Comparison of ENCODE assay signal across 11 cellular contexts in genomic region chr2:221103930-221104329, GRCh38.
DNase-seq lines count a peak whose midpoint lies in the region; ATAC-seq and TF ChIP-seq lines count a peak whose summit lies in the region.
"Had no signal": no experiment of that assay in that cellular context is flagged by ENCODE, and none has a peak within 500 bp of the region (broad histone marks: within the 10 kb centered on the region; RNA-seq: fewer than 3 reads in every experiment).

No MANE protein-coding gene starts in this region.

- peak overlapping the region; percentile 60 for H3K27ac ChIP-seq in cardiac muscle cell
- H3K27ac ChIP-seq: A549 had no signal

- peaks cover 15 to 16% of the 10 kb centered on the region in 2 donors for H3K27me3 Mint-ChIP-seq in natural killer cell treated with Interleukin-12 subunit alpha and Interleukin-12 subunit beta and Interleukin-15 and Interleukin-18, amount 100 ng/mL, for 72 hours
- H3K27me3 Mint-ChIP-seq in natural killer cell (ENCODE audit: low read depth in 2 of 2) = peaks cover 0 to 5% of the 10 kb centered on the region in 2 donors

- H3K27ac Mint-ChIP-seq in natural killer cell treated with Interleukin-12 subunit alpha and Interleukin-12 subunit beta and Interleukin-15 and Interleukin-18, amount 100 ng/mL, for 72 hours = peak overlapping the region; percentile 56 to 88
- no peak overlapping the region for H3K27ac Mint-ChIP-seq in natural killer cell

- H3K27me3 ChIP-seq in cardiac muscle cell = no peaks in the 10 kb centered on the region

- no peaks in the 10 kb centered on the region for H3K36me3 ChIP-seq in cardiac muscle cell

- H3K36me3 Mint-ChIP-seq in natural killer cell treated with Interleukin-12 subunit alpha and Interleukin-12 subunit beta and Interleukin-15 and Interleukin-18, amount 100 ng/mL, for 72 hours = no peaks in the 10 kb centered on the region
- H3K36me3 Mint-ChIP-seq in natural killer cell = no peaks in the 10 kb centered on the region

- H3K4me3 ChIP-seq in cardiac muscle cell = no peak overlapping the region
- H3K4me3 ChIP-seq: A549 had no signal

- H3K4me1 Mint-ChIP-seq in natural killer cell treated with Interleukin-12 subunit alpha and Interleukin-12 subunit beta and Interleukin-15 and Interleukin-18, amount 100 ng/mL, for 72 hours (ENCODE audit: low read depth in 2 of 2) = peaks cover 16% of the 10 kb centered on the region in 2 donors
- peaks cover 6 to 14% of the 10 kb centered on the region in 2 donors for H3K4me1 Mint-ChIP-seq in natural killer cell

- no peak for DNase-seq in natural killer cell treated with Interleukin-12 subunit alpha and Interleukin-12 subunit beta and Interleukin-15 and Interleukin-18, amount 100 ng/mL, for 72 hours (ENCODE audit: low spot score)
- DNase-seq in natural killer cell = no peak
- peak in 1 of 2 donors; percentile 19 for DNase-seq in cardiac muscle cell (ENCODE audit: low read depth in 1 of 2, low spot score in 1 of 2)
- DNase-seq in pons (ENCODE audit: low spot score) = peak; percentile 24
- DNase-seq in activated CD4-positive, CD25-positive, alpha-beta regulatory T cell (lab: John Stamatoyannopoulos, UW) = no peak
- no peak for DNase-seq in stimulated activated CD4-positive, alpha-beta T cell treated with anti-CD3 and anti-CD28 coated beads, Interleukin-12 subunit alpha, Interleukin-12 subunit beta, amount 100 ng/mL, for 4 hours
- DNase-seq: activated CD4-positive, alpha-beta T cell treated with anti-CD3 and anti-CD28 coated beads for 1 hour; activated T-cell treated with anti-CD3 and anti-CD28 coated beads, Interleukin-2, amount 50 U/mL, for 1 hour had no signal

- intact Hi-C loops in natural killer cell (cut with micrococcal nuclease) = no loop called here

- no peaks in the 10 kb centered on the region for H3K9me3 Mint-ChIP-seq in natural killer cell treated with Interleukin-12 subunit alpha and Interleukin-12 subunit beta and Interleukin-15 and Interleukin-18, amount 100 ng/mL, for 72 hours
- no peaks in the 10 kb centered on the region for H3K9me3 Mint-ChIP-seq in natural killer cell

- no peak overlapping the region for H3K4me3 Mint-ChIP-seq in natural killer cell treated with Interleukin-12 subunit alpha and Interleukin-12 subunit beta and Interleukin-15 and Interleukin-18, amount 100 ng/mL, for 72 hours
- H3K4me3 Mint-ChIP-seq in natural killer cell = no peak overlapping the region

- no peak for TF ChIP-seq CTCF in natural killer cell (IDR thresholded peaks at IDR 0.05)
- TF ChIP-seq CTCF in cardiac muscle cell (IDR thresholded peaks at IDR 0.05; ENCODE audit: low read depth, low read length) = no peak

- no peaks in the 10 kb centered on the region for H3K9me3 ChIP-seq in cardiac muscle cell (ENCODE audit: low read depth)
- H3K9me3 ChIP-seq: A549 had no signal

- peak in 1 of 2 donors; percentile 30 for ATAC-seq in natural killer cell treated with Interleukin-12 subunit alpha and Interleukin-12 subunit beta and Interleukin-15 and Interleukin-18, amount 100 ng/mL, for 72 hours
- ATAC-seq in natural killer cell (no peak), HG02970 (IDR thresholded peaks at IDR 0.05; ENCODE audit: low FRiP score, unreplicated experiment) (no peak), GM18870 (IDR thresholded peaks at IDR 0.05; ENCODE audit: unreplicated experiment) (no peak)

- H3K4me1 ChIP-seq in cardiac muscle cell (ENCODE audit: low read depth) = peaks cover 16% of the 10 kb centered on the region
- H3K4me1 ChIP-seq: A549 had no signal

Comparison
In these comparisons a context has a peak if more than half of its experiments do, and no peak if none do; other contexts are left out.
1. H3K27ac Mint-ChIP-seq: peak in natural killer cell treated with Interleukin-12 subunit alpha and Interleukin-12 subunit beta and Interleukin-15 and Interleukin-18, amount 100 ng/mL, for 72 hours (2 of 2); none in natural killer cell (0 of 2).